9 cellular contexts compared by ENCODE assay signal in the genomic region with DNA sequence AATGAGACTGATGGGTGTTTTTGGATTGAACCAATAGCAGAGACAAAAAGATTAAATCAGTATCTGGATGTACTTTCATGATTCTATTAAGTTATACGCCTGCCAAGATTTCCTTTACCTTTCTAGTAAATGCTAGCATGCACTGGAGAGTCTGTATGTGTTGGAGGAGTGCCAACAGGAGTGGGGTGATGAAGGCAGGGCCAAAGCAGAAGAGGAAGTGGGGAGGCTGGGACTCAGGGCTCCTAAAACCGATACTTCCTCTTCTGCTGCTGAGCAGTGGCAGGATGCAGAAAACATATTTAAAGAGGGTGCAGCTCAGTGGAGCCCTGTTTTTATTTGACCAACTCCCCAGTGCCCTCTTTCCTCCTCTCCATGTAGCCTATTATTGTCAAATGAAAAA. TPM values are rescaled to one million over a fixed set of nuclear protein-coding genes. Genes with fewer than 3 reads are reported as not detected.
A peak's percentile ranks its signal among the peaks of the same experiment; 100 is the strongest.
DNase-seq lines count a peak whose midpoint lies in the region; ATAC-seq and TF ChIP-seq lines count a peak whose summit lies in the region.
"Had no signal": no experiment of that assay in that cellular context is flagged by ENCODE, and none has a peak within 500 bp of the region (broad histone marks: within the 10 kb centered on the region; RNA-seq: fewer than 3 reads in every experiment).

No MANE protein-coding gene starts in this region.

- no peak overlapping the region for H3K4me3 Mint-ChIP-seq in mesothelial cell of epicardium

- H3K27me3 Mint-ChIP-seq in mesothelial cell of epicardium (ENCODE audit: low read depth): no peaks in the 10 kb centered on the region

- peaks cover 12% of the 10 kb centered on the region for H3K4me1 Mint-ChIP-seq in mesothelial cell of epicardium

- no peaks in the 10 kb centered on the region for H3K36me3 Mint-ChIP-seq in mesothelial cell of epicardium

- no peak overlapping the region for H3K4me3 ChIP-seq in GM12865 (ENCODE audit: low read depth, low read length)
- H3K4me3 ChIP-seq: pancreas had no signal

- ATAC-seq in GM21515 (IDR thresholded peaks at IDR 0.05; ENCODE audit: unreplicated experiment): peak; percentile 95

- H3K9me3 Mint-ChIP-seq in mesothelial cell of epicardium: peaks cover 22% of the 10 kb centered on the region

- DNase-seq in GM12865 (ENCODE audit: low read depth) (peak; percentile 88), HT-29 (ENCODE audit: low spot score) (peak; percentile 12), mesothelial cell of epicardium (ENCODE audit: low spot score in 2 of 2, unreplicated experiment in 2 of 2) (no peak), T1000 (lab: John Stamatoyannopoulos, UW) (no peak), NCI-H1048 (lab: John Stamatoyannopoulos, UW) (no peak), cerebellar cortex (ENCODE audit: low spot score) (no peak)
- peak; percentile 17 to 32 for DNase-seq in activated CD4-positive, alpha-beta T cell treated with anti-CD3 and anti-CD28 coated beads, Interleukin-2, amount 50 U/mL, for 48 hours

- no peak for TF ChIP-seq CTCF in GM12865 (IDR thresholded peaks at IDR 0.05; ENCODE audit: insufficient read depth, low read depth, low read length, missing control alignments)
- no peak for TF ChIP-seq CTCF in mesothelial cell of epicardium (IDR thresholded peaks at IDR 0.05; ENCODE audit: unreplicated experiment)

- H3K27ac Mint-ChIP-seq in mesothelial cell of epicardium: peak overlapping the region; percentile 71

RNA-seq across cellular contexts. Expression of a gene that starts 5.6 kb away (rescaled TPM):
- total RNA-seq in HT-29 (2014; rRNA removed; shearing (Covaris generic)): not detected in 2 replicates
- total RNA-seq in mesothelial cell of epicardium: 0.54 to 0.68 TPM (median 0.62 TPM) in 3 replicates

Comparison
In these comparisons a context has a peak if more than half of its experiments do, and no peak if none do; other contexts are left out.
1. DNase-seq: peak in GM12865 (single experiment), HT-29 (single experiment) and activated CD4-positive, alpha-beta T cell treated with anti-CD3 and anti-CD28 coated beads, Interleukin-2, amount 50 U/mL, for 48 hours (2 of 2); none in mesothelial cell of epicardium (0 of 2), T1000 (single experiment), NCI-H1048 (single experiment) and cerebellar cortex (single experiment).